In the genomic region with DNA sequence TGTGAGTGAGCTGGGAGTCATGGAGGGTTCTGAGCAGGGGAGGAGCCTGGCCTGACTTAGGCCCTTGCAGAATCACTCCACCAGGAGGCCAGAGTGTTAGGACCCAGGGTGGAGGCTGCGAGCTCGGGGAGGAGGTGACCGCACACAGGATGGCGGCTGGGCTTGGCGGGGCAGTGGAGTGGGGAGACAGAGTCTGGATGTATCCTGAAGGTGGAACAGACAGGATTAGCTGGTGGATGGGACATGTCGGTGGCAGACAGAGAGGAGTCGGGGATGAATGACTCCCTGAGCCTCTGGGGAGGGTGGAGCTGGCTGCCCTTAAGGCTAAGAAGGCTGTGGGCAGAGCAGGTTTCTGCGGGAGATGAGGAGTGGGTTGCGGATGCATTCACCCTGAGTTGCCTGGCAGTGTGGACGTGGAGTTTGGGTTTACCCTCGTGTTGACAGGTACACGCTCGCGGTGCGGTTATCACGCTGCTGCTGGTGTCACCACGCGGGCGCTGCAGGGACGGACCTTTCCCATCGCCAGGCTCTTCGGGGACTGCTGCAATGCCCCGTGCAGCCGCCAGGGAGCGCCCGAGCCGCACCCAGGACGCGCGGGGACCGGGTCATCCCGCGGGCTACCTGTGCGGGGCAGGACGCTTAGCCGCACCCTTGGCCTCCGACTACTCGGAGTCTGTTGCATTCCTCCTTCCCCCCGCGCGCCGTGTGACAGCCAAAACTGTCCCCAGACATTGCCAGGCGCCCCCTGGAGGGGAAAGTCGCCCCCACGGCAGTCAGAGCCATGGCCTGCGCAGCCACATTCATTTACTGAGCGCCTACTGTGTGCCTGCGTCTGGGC, we compare ENCODE assay signal across 8 cellular contexts. TPM values are rescaled to one million over a fixed set of nuclear protein-coding genes. Genes with fewer than 3 reads are reported as not detected.
DNase-seq lines count a peak whose midpoint lies in the region; ATAC-seq and TF ChIP-seq lines count a peak whose summit lies in the region.

No MANE protein-coding gene starts in this region.

- H3K27ac Mint-ChIP-seq in activated B cell treated with CpG ODN at 0.5 μM for 24 hours = no peak overlapping the region

- peaks cover 12% of the 10 kb centered on the region for H3K27me3 Mint-ChIP-seq in activated B cell treated with CpG ODN at 0.5 μM for 24 hours

- DNase-seq in EH (ENCODE audit: low read depth) = peak; percentile 54
- DNase-seq in NCI-H2196 (lab: John Stamatoyannopoulos, UW; ENCODE audit: unreplicated experiment) = peak; percentile 76
- peak; percentile 81 for DNase-seq in activated B cell treated with CpG ODN at 0.5 μM for 24 hours
- DNase-seq in caudate nucleus (lab: John Stamatoyannopoulos, UW) = peak in 55 of 61 donors; percentile 7 to 74 (median 50)
- peak; percentile 86 for DNase-seq in left lobe of liver (ENCODE audit: low spot score)
- DNase-seq in stimulated activated CD4-positive, alpha-beta T cell treated with anti-CD3 and anti-CD28 coated beads, Interleukin-2, amount 100 ng/mL, for 48 hours = peak; percentile 86 to 89
- DNase-seq in foreskin melanocyte = no peak

- CTCF ChIA-PET in activated B cell treated with CpG ODN at 0.5 μM for 24 hours (lab: Charles Lee) = interaction anchor here (1.0 to 5.9 kb wide), 20 partner anchors 10 to 278 kb away, joined by 3 to 85 read pairs (median 5); a partner anchor contains a TSS

- ATAC-seq in HG02610 (IDR thresholded peaks at IDR 0.05; ENCODE audit: unreplicated experiment) = peak; percentile 48
- peak; percentile 87 for ATAC-seq in activated B cell treated with CpG ODN at 0.5 μM for 24 hours (ENCODE audit: low read depth)
- peak; percentile 71 for ATAC-seq in left lobe of liver

- no peaks in the 10 kb centered on the region for H3K9me3 Mint-ChIP-seq in activated B cell treated with CpG ODN at 0.5 μM for 24 hours

- peak overlapping the region; percentile 68 for H3K4me3 Mint-ChIP-seq in activated B cell treated with CpG ODN at 0.5 μM for 24 hours

- no peaks in the 10 kb centered on the region for H3K36me3 Mint-ChIP-seq in activated B cell treated with CpG ODN at 0.5 μM for 24 hours (ENCODE audit: low read depth)

- POLR2A ChIA-PET in activated B cell treated with CpG ODN at 0.5 μM for 24 hours (lab: Charles Lee) = interaction anchor here (0.6 to 1.7 kb wide), 6 partner anchors 9 to 278 kb away, joined by 3 to 8 read pairs (median 4); no protein-coding TSS in a partner anchor

- intact Hi-C loops in activated B cell treated with CpG ODN at 0.5 μM for 24 hours (cut with micrococcal nuclease) = loop anchor here (1.0 to 5.0 kb wide), 7 partner anchors 9 to 317 kb away; no protein-coding TSS in a partner anchor

- TF ChIP-seq CTCF in activated B cell treated with CpG ODN at 0.5 μM for 24 hours (IDR thresholded peaks at IDR 0.05) = peak; percentile 79

- H3K27ac ChIP-seq in caudate nucleus (ENCODE audit: low read depth, low read length) = no peak overlapping the region

- H3K4me1 Mint-ChIP-seq in activated B cell treated with CpG ODN at 0.5 μM for 24 hours = peaks cover 21% of the 10 kb centered on the region

RNA-seq across cellular contexts. Expression of a gene that starts 43.0 kb away (rescaled TPM):
- not detected in 2 replicates for total RNA-seq in activated B cell treated with CpG ODN at 0.5 μM for 24 hours
- total RNA-seq in left lobe of liver = 20.3 TPM

Comparison
In these comparisons a context has a peak if more than half of its experiments do, and no peak if none do; other contexts are left out.
1. RNA of a gene that starts 43.0 kb away (total RNA-seq): 20.3 TPM in left lobe of liver (single experiment); not detected in activated B cell treated with CpG ODN at 0.5 μM for 24 hours; every median in the first group is over 10 times any median in the second.
2. Peak in every context shown above with its lines, with median percentiles within 50 percentile points of each other: ATAC-seq.